9 cellular contexts compared by ENCODE assay signal in the genomic region with DNA sequence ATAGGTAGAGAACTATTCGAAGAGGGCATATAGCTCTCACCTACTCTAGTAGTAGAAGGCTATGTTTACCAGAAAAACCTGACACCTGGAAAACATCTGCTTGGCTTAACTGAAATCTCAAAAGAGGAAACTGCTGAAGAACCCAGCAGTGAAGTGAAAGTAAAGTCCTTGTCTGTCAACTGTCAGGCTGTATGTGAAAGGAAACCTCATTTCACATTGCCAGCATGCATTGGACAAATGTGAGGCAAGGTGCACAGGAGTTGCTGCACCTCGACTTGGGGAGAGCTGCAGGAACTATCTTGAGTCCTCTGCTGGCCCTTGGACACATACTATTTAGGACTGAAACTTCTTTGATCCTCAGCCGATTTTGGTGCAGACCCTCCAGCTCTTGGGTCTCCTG. TPM values are rescaled to one million over a fixed set of nuclear protein-coding genes. Genes with fewer than 3 reads are reported as not detected.
DNase-seq lines count a peak whose midpoint lies in the region; ATAC-seq and TF ChIP-seq lines count a peak whose summit lies in the region.
"Had no signal": no experiment of that assay in that cellular context is flagged by ENCODE, and none has a peak within 500 bp of the region (broad histone marks: within the 10 kb centered on the region; RNA-seq: fewer than 3 reads in every experiment).

No MANE protein-coding gene starts in this region.

- no peak overlapping the region for H3K4me3 ChIP-seq in SJCRH30

- H3K27ac Mint-ChIP-seq in activated B cell treated with CpG ODN at 0.5 μM for 24 hours: no peak overlapping the region

- no peaks in the 10 kb centered on the region for H3K36me3 ChIP-seq in SJCRH30

- H3K36me3 Mint-ChIP-seq in activated B cell treated with CpG ODN at 0.5 μM for 24 hours (ENCODE audit: low read depth): no peaks in the 10 kb centered on the region

- peaks cover 14% of the 10 kb centered on the region for H3K4me1 Mint-ChIP-seq in activated B cell treated with CpG ODN at 0.5 μM for 24 hours

- H3K27me3 ChIP-seq in SJCRH30: no peaks in the 10 kb centered on the region; the same call in 1 of the 2 replicates

- no peaks in the 10 kb centered on the region for H3K9me3 Mint-ChIP-seq in activated B cell treated with CpG ODN at 0.5 μM for 24 hours

- no peaks in the 10 kb centered on the region for H3K27me3 Mint-ChIP-seq in activated B cell treated with CpG ODN at 0.5 μM for 24 hours

- ATAC-seq in GM18502 (IDR thresholded peaks at IDR 0.05; ENCODE audit: poor library complexity, unreplicated experiment) (peak; percentile 97), GM21360 (IDR thresholded peaks at IDR 0.05; ENCODE audit: unreplicated experiment) (peak; percentile 97), HG03196 (IDR thresholded peaks at IDR 0.05; ENCODE audit: unreplicated experiment) (peak; percentile 97), activated B cell treated with CpG ODN at 0.5 μM for 24 hours (ENCODE audit: low read depth) (peak; percentile 56), omental fat pad (ENCODE audit: low FRiP score) (no peak)

- intact Hi-C loops in activated B cell treated with CpG ODN at 0.5 μM for 24 hours (cut with micrococcal nuclease): no loop called here

- H3K4me3 Mint-ChIP-seq in activated B cell treated with CpG ODN at 0.5 μM for 24 hours: peak overlapping the region; percentile 11

- TF ChIP-seq CTCF in activated B cell treated with CpG ODN at 0.5 μM for 24 hours (IDR thresholded peaks at IDR 0.05) (no peak), omental fat pad (IDR thresholded peaks at IDR 0.05) (no peak)

- no peaks in the 10 kb centered on the region for H3K9me3 ChIP-seq in SJCRH30 (replicated peaks)

- CTCF ChIA-PET in activated B cell treated with CpG ODN at 0.5 μM for 24 hours (lab: Charles Lee): no interaction called here

- H3K4me1 ChIP-seq in SJCRH30: 0 out of 2 replicates have a peak, but pooled peaks cover 2% of the 10 kb centered on the region

- no peak for DNase-seq in activated B cell treated with CpG ODN at 0.5 μM for 24 hours
- DNase-seq in omental fat pad (ENCODE audit: low spot score): no peak
- DNase-seq in SJCRH30: no peak
- no peak for DNase-seq in ureter (ENCODE audit: low spot score)
- DNase-seq in stimulated activated naive CD4-positive, alpha-beta T cell treated with Interleukin-2 at 50 U/mL for 16 hours (lab: John Stamatoyannopoulos, UW): no peak
- DNase-seq: midbrain had no signal

- H3K27ac ChIP-seq in SJCRH30: no peak overlapping the region

- POLR2A ChIA-PET in activated B cell treated with CpG ODN at 0.5 μM for 24 hours (lab: Charles Lee): no interaction called here

RNA-seq across cellular contexts. Expression of gene NREP, which starts 53.3 kb away (rescaled TPM):
- total RNA-seq in activated B cell treated with CpG ODN at 0.5 μM for 24 hours (12.6 and 14.7 TPM in 2 replicates), omental fat pad (10 to 100 TPM in 1 of 4 donors, 1 to 10 TPM in 3; 4.4 to 17.2 (median 6.8) TPM), ureter (8.5 TPM)
- 96.8 and 101 TPM in 2 replicates for total RNA-seq in SJCRH30 (2014; rRNA removed; shearing (Covaris generic))
